Comparison of ENCODE assay signal across 8 cellular contexts in the genomic region with DNA sequence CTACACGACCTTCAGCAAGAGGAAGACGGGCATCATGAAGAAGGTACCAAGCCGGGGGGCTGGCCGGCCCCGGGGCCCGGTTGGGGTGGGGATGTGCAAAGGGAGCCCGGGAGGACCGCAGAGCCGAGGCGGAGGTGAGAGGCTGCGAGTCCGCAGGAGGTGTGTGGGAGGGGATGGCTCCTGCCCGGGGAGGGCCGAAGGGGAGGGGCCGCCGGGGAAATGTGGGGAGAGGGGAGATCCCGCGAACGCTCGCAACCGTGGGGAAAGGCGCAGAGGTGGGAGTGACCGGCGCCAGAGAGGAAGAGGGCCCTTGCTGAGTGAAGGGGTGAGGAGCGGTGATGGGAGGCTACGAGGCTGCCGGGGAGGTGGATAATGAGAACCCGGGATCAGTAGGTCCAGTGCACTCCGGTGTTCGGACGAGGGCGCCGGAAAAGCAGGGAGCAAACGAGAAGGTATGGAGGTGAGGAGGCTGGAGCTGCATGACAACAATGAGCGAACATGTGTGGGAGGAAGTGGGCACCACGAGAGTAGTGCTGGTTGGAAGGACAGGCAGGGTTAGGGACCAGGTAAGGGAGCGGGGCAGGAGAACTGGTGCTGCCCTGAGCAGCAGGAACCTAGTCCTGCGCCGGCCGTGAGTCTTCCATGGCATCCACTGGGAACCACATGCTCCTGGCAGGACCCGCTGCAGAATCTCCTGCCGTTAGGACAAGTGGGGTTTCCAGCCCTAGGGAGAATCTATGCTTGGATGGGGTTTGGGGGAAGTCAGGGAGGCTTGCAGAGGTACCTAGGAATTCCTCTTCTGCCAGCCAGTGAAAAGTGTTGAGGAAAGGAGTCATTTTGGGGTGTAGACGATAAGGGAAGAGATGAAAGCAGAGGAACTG. TPM values are rescaled to one million over a fixed set of nuclear protein-coding genes. Genes with fewer than 3 reads are reported as not detected.
DNase-seq lines count a peak whose midpoint lies in the region; ATAC-seq, FAIRE-seq and TF ChIP-seq lines count a peak whose summit lies in the region.

No MANE protein-coding gene starts in this region.

- no peak for ATAC-seq in GM18505 (IDR thresholded peaks at IDR 0.05; ENCODE audit: unreplicated experiment)
- ATAC-seq in HG02840 (IDR thresholded peaks at IDR 0.05; ENCODE audit: low FRiP score, unreplicated experiment): no peak

- intact Hi-C loops in head of caudate nucleus (cut with DNase I): loop anchor here (5.0 kb wide), 1 partner anchor 75 kb away; no protein-coding TSS in a partner anchor

- H3K4me1 Mint-ChIP-seq in activated naive CD4-positive, alpha-beta T cell treated with anti-CD3 and anti-CD28 coated beads, Interleukin-2, amount 10 ng/mL, durations not matched to agents 7 days and 5 days: peaks cover 49% of the 10 kb centered on the region
- H3K4me1 Mint-ChIP-seq in osteocyte (ENCODE audit: unreplicated experiment): peaks cover 32% of the 10 kb centered on the region

- no peaks in the 10 kb centered on the region for H3K9me3 Mint-ChIP-seq in activated naive CD4-positive, alpha-beta T cell treated with anti-CD3 and anti-CD28 coated beads, Interleukin-2, amount 10 ng/mL, durations not matched to agents 7 days and 5 days
- no peaks in the 10 kb centered on the region for H3K9me3 Mint-ChIP-seq in osteocyte (ENCODE audit: unreplicated experiment)

- H3K27ac Mint-ChIP-seq in activated naive CD4-positive, alpha-beta T cell treated with anti-CD3 and anti-CD28 coated beads, Interleukin-2, amount 10 ng/mL, durations not matched to agents 7 days and 5 days: peak overlapping the region; percentile 86
- H3K27ac Mint-ChIP-seq in osteocyte (ENCODE audit: unreplicated experiment): peak overlapping the region; percentile 97

- peaks cover 34% of the 10 kb centered on the region for H3K36me3 Mint-ChIP-seq in activated naive CD4-positive, alpha-beta T cell treated with anti-CD3 and anti-CD28 coated beads, Interleukin-2, amount 10 ng/mL, durations not matched to agents 7 days and 5 days
- H3K36me3 Mint-ChIP-seq in osteocyte (ENCODE audit: unreplicated experiment): peaks cover 14% of the 10 kb centered on the region

- TF ChIP-seq CTCF in 22Rv1 (IDR thresholded peaks at IDR 0.05) (no peak), osteocyte (IDR thresholded peaks at IDR 0.05) (no peak)

- peak; percentile 38 for TF ChIP-seq POLR2A in GM18505 (IDR thresholded peaks at IDR 0.05; ENCODE audit: borderline replicate concordance, extremely low read depth, insufficient read depth, insufficient read length)

- peak overlapping the region; percentile 85 for H3K27ac ChIP-seq in 22Rv1

- peak; percentile 27 for DNase-seq in RCC 7860 (ENCODE audit: low spot score)
- peak; percentile 71 for DNase-seq in activated naive CD4-positive, alpha-beta T cell treated with anti-CD3 and anti-CD28 coated beads, Interleukin-2, amount 10 ng/mL, durations not matched to agents 7 days and 5 days
- peak in 37 of 42 donors; percentile 15 to 66 (median 38) for DNase-seq in head of caudate nucleus
- no peak for DNase-seq in osteocyte (ENCODE audit: extremely low spot score, unreplicated experiment)
- DNase-seq in ureter (ENCODE audit: low spot score): peak; percentile 66

- peak overlapping the region; percentile 90 for H3K4me3 Mint-ChIP-seq in activated naive CD4-positive, alpha-beta T cell treated with anti-CD3 and anti-CD28 coated beads, Interleukin-2, amount 10 ng/mL, durations not matched to agents 7 days and 5 days
- H3K4me3 Mint-ChIP-seq in osteocyte (ENCODE audit: unreplicated experiment): peak overlapping the region; percentile 88

- CTCF ChIA-PET in activated naive CD4-positive, alpha-beta T cell treated with anti-CD3 and anti-CD28 coated beads, Interleukin-2, amount 10 ng/mL, durations not matched to agents 7 days and 5 days (lab: Charles Lee): interaction anchor here (1.0 kb wide), 1 partner anchor 56 kb away, joined by 3 read pairs; no protein-coding TSS in a partner anchor

- H3K27me3 Mint-ChIP-seq in activated naive CD4-positive, alpha-beta T cell treated with anti-CD3 and anti-CD28 coated beads, Interleukin-2, amount 10 ng/mL, durations not matched to agents 7 days and 5 days: peaks cover 19% of the 10 kb centered on the region
- no peaks in the 10 kb centered on the region for H3K27me3 Mint-ChIP-seq in osteocyte (ENCODE audit: unreplicated experiment)

- no peak for FAIRE-seq in RCC 7860 (lab: Jason Lieb, UNC)

RNA-seq across cellular contexts. Expression of a gene that starts 1.3 kb away (rescaled TPM):
- total RNA-seq in osteocyte: 29.8 and 32.5 TPM in 2 replicates
- 55.7 TPM for total RNA-seq in ureter

RNA-seq across cellular contexts. Expression of a gene that starts 9.6 kb away (rescaled TPM):
- 39.5 and 41.9 TPM in 2 replicates for total RNA-seq in osteocyte
- total RNA-seq in ureter: 71.7 TPM

RNA-seq across cellular contexts. Expression of a gene that starts 56.9 kb away (rescaled TPM):
- total RNA-seq in osteocyte (27.2 and 35.6 TPM in 2 replicates), ureter (42.8 TPM)
